8 cellular contexts compared by ENCODE assay signal in genomic region chr19:3132971-3133792, GRCh38. TPM values are rescaled to one million over a fixed set of nuclear protein-coding genes. Genes with fewer than 3 reads are reported as not detected.
DNase-seq lines count a peak whose midpoint lies in the region; ATAC-seq lines count a peak whose summit lies in the region.

No MANE protein-coding gene starts in this region.

- H3K9me3 Mint-ChIP-seq in activated naive CD4-positive, alpha-beta T cell treated with anti-CD3 and anti-CD28 coated beads for 36 hours: no peaks in the 10 kb centered on the region

- H3K9ac ChIP-seq in SK-N-MC (ENCODE audit: insufficient read length): no peak overlapping the region

- H3K27ac Mint-ChIP-seq in activated naive CD4-positive, alpha-beta T cell treated with anti-CD3 and anti-CD28 coated beads for 36 hours: peak overlapping the region; percentile 88

- H3K4me3 Mint-ChIP-seq in activated naive CD4-positive, alpha-beta T cell treated with anti-CD3 and anti-CD28 coated beads for 36 hours: peak overlapping the region; percentile 10

- peak; percentile 68 for ATAC-seq in GM18511 (IDR thresholded peaks at IDR 0.05; ENCODE audit: unreplicated experiment)
- ATAC-seq in HG03460 (IDR thresholded peaks at IDR 0.05; ENCODE audit: unreplicated experiment): peak; percentile 52
- no peak for ATAC-seq in GM19455 (IDR thresholded peaks at IDR 0.05; ENCODE audit: unreplicated experiment)

- H3K9me3 ChIP-seq in SK-N-MC (ENCODE audit: low read depth, low read length): no peaks in the 10 kb centered on the region

- peaks cover 7% of the 10 kb centered on the region for H3K27me3 Mint-ChIP-seq in activated naive CD4-positive, alpha-beta T cell treated with anti-CD3 and anti-CD28 coated beads for 36 hours (ENCODE audit: low read depth)

- CTCF ChIA-PET in activated naive CD4-positive, alpha-beta T cell treated with anti-CD3 and anti-CD28 coated beads for 36 hours (lab: Charles Lee): interaction anchor here (0.6 to 1.2 kb wide), 4 partner anchors 13 to 173 kb away, joined by 3 to 4 read pairs (median 3); no protein-coding TSS in a partner anchor

- H3K36me3 ChIP-seq in SK-N-MC (ENCODE audit: insufficient read depth, low read length): no peaks in the 10 kb centered on the region

- peak overlapping the region; percentile 59 for H3K4me3 ChIP-seq in SK-N-MC

- intact Hi-C loops in activated naive CD4-positive, alpha-beta T cell treated with anti-CD3 and anti-CD28 coated beads for 36 hours (cut with micrococcal nuclease): loop anchor here (1.0 to 2.0 kb wide), 5 partner anchors 9 to 1050 kb away; partner anchors contain the start of genes ANKRD24, S1PR4, SIRT6 and TLE6

- H3K4me1 Mint-ChIP-seq in activated naive CD4-positive, alpha-beta T cell treated with anti-CD3 and anti-CD28 coated beads for 36 hours (ENCODE audit: low read depth): peaks cover 30% of the 10 kb centered on the region

- peak; percentile 45 for DNase-seq in SK-N-MC (ENCODE audit: low read depth, low spot score)
- peak; percentile 96 for DNase-seq in activated naive CD4-positive, alpha-beta T cell treated with anti-CD3 and anti-CD28 coated beads for 36 hours
- peak; percentile 43 for DNase-seq in kidney tubule cell (ENCODE audit: low spot score)
- DNase-seq in stimulated activated CD8-positive, alpha-beta memory T cell treated with anti-CD3 and anti-CD28 coated beads, Interleukin-15, amount 100 ng/mL, for 1 hour (ENCODE audit: low read depth): peak; percentile 39
- no peak for DNase-seq in NCI-H1436 treated with DMSO at 0.1 percent for 48 hours (lab: John Stamatoyannopoulos, UW)

- peaks cover 2% of the 10 kb centered on the region for H3K36me3 Mint-ChIP-seq in activated naive CD4-positive, alpha-beta T cell treated with anti-CD3 and anti-CD28 coated beads for 36 hours (ENCODE audit: low read depth)

- H3K27ac ChIP-seq in SK-N-MC: no peak overlapping the region

RNA-seq across cellular contexts. Expression of gene GNA15, which starts 2.7 kb away (rescaled TPM):
- 10 to 100 TPM; 26.6 to 28.4 TPM for total RNA-seq in activated naive CD4-positive, alpha-beta T cell treated with anti-CD3 and anti-CD28 coated beads for 36 hours

RNA-seq across cellular contexts. Expression of gene GNA11, which starts 39.0 kb away (rescaled TPM):
- total RNA-seq in activated naive CD4-positive, alpha-beta T cell treated with anti-CD3 and anti-CD28 coated beads for 36 hours: 10 to 100 TPM; 10.9 to 11.2 TPM

RNA-seq across cellular contexts. Expression of gene S1PR4, which starts 45.4 kb away (rescaled TPM):
- 10 to 100 TPM; 22.4 to 24.1 TPM for total RNA-seq in activated naive CD4-positive, alpha-beta T cell treated with anti-CD3 and anti-CD28 coated beads for 36 hours

RNA-seq across cellular contexts. Expression of gene NCLN, which starts 52.5 kb away (rescaled TPM):
- 10 to 100 TPM; 38.4 to 42.9 TPM for total RNA-seq in activated naive CD4-positive, alpha-beta T cell treated with anti-CD3 and anti-CD28 coated beads for 36 hours
